In genomic region chr6:22068561-22069346, GRCh38 we compare ENCODE assay signal across 11 cellular contexts.
A peak's percentile ranks its signal among the peaks of the same experiment; 100 is the strongest.
DNase-seq lines count a peak whose midpoint lies in the region; ATAC-seq lines count a peak whose summit lies in the region.
"Had no signal": no experiment of that assay in that cellular context is flagged by ENCODE, and none has a peak within 500 bp of the region (broad histone marks: within the 10 kb centered on the region; RNA-seq: fewer than 3 reads in every experiment).

No MANE protein-coding gene starts in this region.

- H3K4me1 ChIP-seq in BLaER1 treated with 17β-estradiol and CSF1 and Interleukin-3, amounts not matched to agents 10 nM and 100 nM: peaks cover 11 to 72% (median 61%) of the 10 kb centered on the region in 10 experiments
- H3K4me1 ChIP-seq: testis had no signal

- no peak overlapping the region for H3K4me2 ChIP-seq in BLaER1 treated with 17β-estradiol and CSF1 and Interleukin-3, amounts not matched to agents 10 nM and 100 nM

- H3K4me3 ChIP-seq in BLaER1 treated with 17β-estradiol and CSF1 and Interleukin-3, amounts not matched to agents 10 nM and 100 nM: no peak overlapping the region
- H3K4me3 ChIP-seq: testis had no signal

- peaks cover 0 to 1% (median 0%) of the 10 kb centered on the region in 11 experiments; a peak in 1 of 22 replicates for H3K9me3 ChIP-seq in BLaER1 treated with 17β-estradiol and CSF1 and Interleukin-3, amounts not matched to agents 10 nM and 100 nM (replicated peaks in 1 of 11)
- H3K9me3 ChIP-seq in KOPT-K1 (ENCODE audit: insufficient read depth, low read length, poor library complexity, severe bottlenecking): no peaks in the 10 kb centered on the region
- H3K9me3 ChIP-seq: neutrophil, testis had no signal

- H4K20me1 ChIP-seq in BLaER1 treated with 17β-estradiol and CSF1 and Interleukin-3, amounts not matched to agents 10 nM and 100 nM: no peaks in the 10 kb centered on the region

- peak overlapping the region in 7 of 11 experiments; percentile 25 to 99 (median 70); a peak in 11 of 22 replicates for H3K27ac ChIP-seq in BLaER1 treated with 17β-estradiol and CSF1 and Interleukin-3, amounts not matched to agents 10 nM and 100 nM
- H3K27ac ChIP-seq in KOPT-K1 (ENCODE audit: low read depth, low read length, poor library complexity, severe bottlenecking): peak overlapping the region; percentile 94
- H3K27ac ChIP-seq: neutrophil, testis had no signal

- peaks cover 0 to 70% (median 0%) of the 10 kb centered on the region in 11 experiments; a peak in 9 of 22 replicates for H3K36me3 ChIP-seq in BLaER1 treated with 17β-estradiol and CSF1 and Interleukin-3, amounts not matched to agents 10 nM and 100 nM
- peaks cover 68% of the 10 kb centered on the region for H3K36me3 ChIP-seq in KOPT-K1 (ENCODE audit: insufficient read depth, low read length)
- H3K36me3 ChIP-seq: neutrophil had no signal

- ATAC-seq in GM18870 (IDR thresholded peaks at IDR 0.05; ENCODE audit: unreplicated experiment) (peak; percentile 71), HG02759 (IDR thresholded peaks at IDR 0.05; ENCODE audit: unreplicated experiment) (peak; percentile 62), esophagus mucosa (no peak)

- H3K9ac ChIP-seq in BLaER1 treated with 17β-estradiol and CSF1 and Interleukin-3, amounts not matched to agents 10 nM and 100 nM: no peak overlapping the region

- no peak for DNase-seq in amygdala (lab: John Stamatoyannopoulos, UW)
- DNase-seq in NCI-H446 (lab: John Stamatoyannopoulos, UW): no peak
- no peak for DNase-seq in GM19240 (ENCODE audit: insufficient read length, low spot score)
- DNase-seq: MM.1S, testis had no signal

- H3K27me3 ChIP-seq in BLaER1 treated with 17β-estradiol and CSF1 and Interleukin-3, amounts not matched to agents 10 nM and 100 nM: no peaks in the 10 kb centered on the region
- H3K27me3 ChIP-seq: neutrophil, testis had no signal
